In genomic region chr18:37783771-37784170, GRCh38 we compare ENCODE assay signal across 29 cellular contexts.
A peak's percentile ranks its signal among the peaks of the same experiment; 100 is the strongest.
DNase-seq lines count a peak whose midpoint lies in the region; ATAC-seq and TF ChIP-seq lines count a peak whose summit lies in the region.
"Had no signal": no experiment of that assay in that cellular context is flagged by ENCODE, and none has a peak within 500 bp of the region (broad histone marks: within the 10 kb centered on the region; RNA-seq: fewer than 3 reads in every experiment).

No MANE protein-coding gene starts in this region.

- DNase-seq in NCI-H1694 treated with DMSO at 0.1 percent for 48 hours (lab: John Stamatoyannopoulos, UW) (peak; percentile 12), NCI-H1694 (lab: John Stamatoyannopoulos, UW) (no peak), astrocyte of the hippocampus (ENCODE audit: low read depth, low spot score) (peak; percentile 2), mesothelial cell of epicardium (ENCODE audit: low spot score in 2 of 2, unreplicated experiment in 2 of 2) (no peak), thyroid gland (peak; percentile 11 to 14), foreskin keratinocyte (no peak), DMS53 treated with DMSO at 0.1 percent for 48 hours (lab: John Stamatoyannopoulos, UW; ENCODE audit: unreplicated experiment) (no peak)
- DNase-seq in stimulated activated CD4-positive, alpha-beta T cell treated with anti-CD3 and anti-CD28 coated beads, Interleukin-4, amount 100 ng/mL, for 1 hour, result no peak
- DNase-seq: activated CD8-positive, alpha-beta memory T cell treated with anti-CD3 and anti-CD28 coated beads, Interleukin-2, amount 10 ng/mL, durations not matched to agents 7 days and 5 days; activated T-cell treated with anti-CD3 and anti-CD28 coated beads, Interleukin-2, amount 50 U/mL, for 72 hours; COR-L47; DMS53; HFFc6; IMR-90; mammary epithelial cell; NCI-H1436 treated with DMSO at 0.1 percent for 48 hours; NCI-H526 treated with DMSO at 0.1 percent for 48 hours; Peyer's patch; posterior cingulate gyrus; SHP77; sigmoid colon; stimulated activated CD4-positive, alpha-beta T cell treated with anti-CD3 and anti-CD28 coated beads, Interleukin-12 subunit alpha, Interleukin-12 subunit beta, amount 100 ng/mL, for 4 hours; stimulated activated CD4-positive, alpha-beta T cell treated with anti-CD3 and anti-CD28 coated beads, Interleukin-2, amount 100 ng/mL, for 48 hours; T-helper 17 cell; trophoblast cell had no signal

- intact Hi-C loops in thyroid gland (cut with DNase I), result no loop called here

- TF ChIP-seq CTCF in mesothelial cell of epicardium (IDR thresholded peaks at IDR 0.05; ENCODE audit: unreplicated experiment) (no peak), thyroid gland (IDR thresholded peaks at IDR 0.05) (no peak), foreskin keratinocyte (conservative IDR thresholded peaks at IDR 0.05) (no peak)

- no peak for ATAC-seq in foreskin keratinocyte
- ATAC-seq: activated CD8-positive, alpha-beta memory T cell treated with anti-CD3 and anti-CD28 coated beads, Interleukin-2, amount 10 ng/mL, durations not matched to agents 7 days and 5 days; activated T-cell treated with anti-CD3 and anti-CD28 coated beads, Interleukin-2, amount 50 U/mL, for 72 hours; T-helper 17 cell had no signal

- H3K4me1 Mint-ChIP-seq in mesothelial cell of epicardium, result no peaks in the 10 kb centered on the region
- H3K4me1 Mint-ChIP-seq: activated CD8-positive, alpha-beta memory T cell treated with anti-CD3 and anti-CD28 coated beads, Interleukin-2, amount 10 ng/mL, durations not matched to agents 7 days and 5 days; T-helper 17 cell had no signal

- no peak overlapping the region for H3K4me3 ChIP-seq in thyroid gland (replicated peaks in 1 of 3)
- H3K4me3 ChIP-seq: ascending aorta, Peyer's patch, sigmoid colon had no signal

- no peaks in the 10 kb centered on the region for H3K36me3 ChIP-seq in thyroid gland
- H3K36me3 ChIP-seq: ascending aorta, Peyer's patch, sigmoid colon had no signal

- peak overlapping the region; percentile 2 for H3K27ac Mint-ChIP-seq in mesothelial cell of epicardium
- H3K27ac Mint-ChIP-seq: activated CD8-positive, alpha-beta memory T cell treated with anti-CD3 and anti-CD28 coated beads, Interleukin-2, amount 10 ng/mL, durations not matched to agents 7 days and 5 days; activated T-cell treated with anti-CD3 and anti-CD28 coated beads, Interleukin-2, amount 50 U/mL, for 72 hours; dendritic cell treated with granulocyte-macrophage colony-stimulating factor and Interleukin-4, amounts not matched to agents 40 ng/mL and 50 ng/mL, for 4 days; HFFc6; T-helper 17 cell had no signal

- H3K36me3 Mint-ChIP-seq in mesothelial cell of epicardium, result no peaks in the 10 kb centered on the region
- H3K36me3 Mint-ChIP-seq: activated CD8-positive, alpha-beta memory T cell treated with anti-CD3 and anti-CD28 coated beads, Interleukin-2, amount 10 ng/mL, durations not matched to agents 7 days and 5 days had no signal

- H3K4me3 Mint-ChIP-seq in mesothelial cell of epicardium, result no peak overlapping the region
- H3K4me3 Mint-ChIP-seq: activated CD8-positive, alpha-beta memory T cell treated with anti-CD3 and anti-CD28 coated beads, Interleukin-2, amount 10 ng/mL, durations not matched to agents 7 days and 5 days; activated T-cell treated with anti-CD3 and anti-CD28 coated beads, Interleukin-2, amount 50 U/mL, for 72 hours; dendritic cell treated with granulocyte-macrophage colony-stimulating factor and Interleukin-4, amounts not matched to agents 40 ng/mL and 50 ng/mL, for 4 days; HFFc6; T-helper 17 cell had no signal

- TF ChIP-seq POLR2A in thyroid gland (IDR thresholded peaks at IDR 0.05), result no peak

- 23 to 24% methylated on average over 5 of the region's 5 CpGs for WGBS in thyroid gland, 2 donors

- H3K9me3 ChIP-seq in thyroid gland, result no peaks in the 10 kb centered on the region
- H3K9me3 ChIP-seq: ascending aorta, Peyer's patch had no signal

- H3K27me3 ChIP-seq in thyroid gland, result no peaks in the 10 kb centered on the region
- H3K27me3 ChIP-seq in foreskin keratinocyte, result no peaks in the 10 kb centered on the region
- H3K27me3 ChIP-seq: ascending aorta, Peyer's patch, sigmoid colon had no signal

- H3K4me1 ChIP-seq in thyroid gland, result no peaks in the 10 kb centered on the region
- H3K4me1 ChIP-seq in foreskin keratinocyte, result no peaks in the 10 kb centered on the region
- H3K4me1 ChIP-seq: ascending aorta, Peyer's patch, sigmoid colon had no signal

- H3K9me3 Mint-ChIP-seq in mesothelial cell of epicardium, result no peaks in the 10 kb centered on the region
- H3K9me3 Mint-ChIP-seq: dendritic cell treated with granulocyte-macrophage colony-stimulating factor and Interleukin-4, amounts not matched to agents 40 ng/mL and 50 ng/mL, for 4 days had no signal

- H3K27me3 Mint-ChIP-seq in mesothelial cell of epicardium (ENCODE audit: low read depth), result no peaks in the 10 kb centered on the region
- H3K27me3 Mint-ChIP-seq: activated CD8-positive, alpha-beta memory T cell treated with anti-CD3 and anti-CD28 coated beads, Interleukin-2, amount 10 ng/mL, durations not matched to agents 7 days and 5 days; dendritic cell treated with granulocyte-macrophage colony-stimulating factor and Interleukin-4, amounts not matched to agents 40 ng/mL and 50 ng/mL, for 4 days; T-helper 17 cell had no signal

- H3K27ac ChIP-seq in thyroid gland (no peak overlapping the region), foreskin keratinocyte (no peak overlapping the region)
- H3K27ac ChIP-seq: 22Rv1, ascending aorta, C4-2B, Peyer's patch, sigmoid colon had no signal

Comparison
In these comparisons a context has a peak if more than half of its experiments do, and no peak if none do; other contexts are left out.
1. DNase-seq: peak in NCI-H1694 treated with DMSO at 0.1 percent for 48 hours (single experiment), astrocyte of the hippocampus (single experiment) and thyroid gland (2 of 2); none in NCI-H1694 (single experiment), mesothelial cell of epicardium (0 of 2), stimulated activated CD4-positive, alpha-beta T cell treated with anti-CD3 and anti-CD28 coated beads, Interleukin-4, amount 100 ng/mL, for 1 hour (single experiment), foreskin keratinocyte (0 of 2) and DMS53 treated with DMSO at 0.1 percent for 48 hours (single experiment).